ENCODE assay signal across 8 cellular contexts in genomic region chr7:106736508-106737201, GRCh38.
A peak's percentile ranks its signal among the peaks of the same experiment; 100 is the strongest.
DNase-seq lines count a peak whose midpoint lies in the region; ATAC-seq and TF ChIP-seq lines count a peak whose summit lies in the region.

No MANE protein-coding gene starts in this region.

- CTCF ChIA-PET in activated CD8-positive, alpha-beta memory T cell treated with anti-CD3 and anti-CD28 coated beads, Interleukin-2, amount 10 ng/mL, durations not matched to agents 7 days and 5 days (lab: Charles Lee), result interaction anchor here (0.6 to 4.1 kb wide), 16 partner anchors 8 to 559 kb away, joined by 3 to 104 read pairs (median 4); partner anchors contain the start of gene CCDC71L

- H3K79me2 ChIP-seq in trophoblast cell (ENCODE audit: control insufficient read depth, insufficient read depth, low read length, poor library complexity), result no peaks in the 10 kb centered on the region

- H3K4me1 Mint-ChIP-seq in CD4-positive, CD25-positive, alpha-beta regulatory T cell, result peaks cover 6 to 17% (median 10%) of the 10 kb centered on the region in 4 donors
- peaks cover 28% of the 10 kb centered on the region for H3K4me1 Mint-ChIP-seq in activated CD8-positive, alpha-beta memory T cell treated with anti-CD3 and anti-CD28 coated beads, Interleukin-2, amount 10 ng/mL, durations not matched to agents 7 days and 5 days

- H3K4me3 ChIP-seq in CD4-positive, CD25-positive, alpha-beta regulatory T cell (ENCODE audit: low read depth, low read length), result peak overlapping the region; percentile 21
- H3K4me3 ChIP-seq in fibroblast of pulmonary artery (replicated peaks; ENCODE audit: low read depth, low read length), result peak overlapping the region; percentile 15
- no peak overlapping the region for H3K4me3 ChIP-seq in trophoblast cell (ENCODE audit: low read depth, low read length)

- H2AK5ac ChIP-seq in trophoblast cell (ENCODE audit: low read length), result no peak overlapping the region

- no peaks in the 10 kb centered on the region for H3K27me3 ChIP-seq in CD4-positive, CD25-positive, alpha-beta regulatory T cell (ENCODE audit: control insufficient read depth, insufficient read depth, low read length)
- H3K27me3 ChIP-seq in trophoblast cell (ENCODE audit: insufficient read depth, low read length), result no peaks in the 10 kb centered on the region

- H3K27me3 Mint-ChIP-seq in CD4-positive, CD25-positive, alpha-beta regulatory T cell, result no peaks in the 10 kb centered on the region
- H3K27me3 Mint-ChIP-seq in activated CD8-positive, alpha-beta memory T cell treated with anti-CD3 and anti-CD28 coated beads, Interleukin-2, amount 10 ng/mL, durations not matched to agents 7 days and 5 days, result no peaks in the 10 kb centered on the region

- no peak overlapping the region for H3K23ac ChIP-seq in trophoblast cell (ENCODE audit: low read length)

- no peak overlapping the region for H2BK5ac ChIP-seq in trophoblast cell (ENCODE audit: low read depth, low read length, poor library complexity)

- no peak overlapping the region for H4K12ac ChIP-seq in trophoblast cell (ENCODE audit: low read depth, low read length)

- no peak overlapping the region for H3K4me2 ChIP-seq in trophoblast cell (ENCODE audit: low read length)

- H3K27ac Mint-ChIP-seq in CD4-positive, CD25-positive, alpha-beta regulatory T cell, result peak overlapping the region in 2 of 3 donors; percentile 24 to 52
- peak overlapping the region; percentile 54 for H3K27ac Mint-ChIP-seq in activated CD8-positive, alpha-beta memory T cell treated with anti-CD3 and anti-CD28 coated beads, Interleukin-2, amount 10 ng/mL, durations not matched to agents 7 days and 5 days

- H2AFZ ChIP-seq in trophoblast cell (ENCODE audit: insufficient read depth, low read length, poor library complexity), result peak overlapping the region; percentile 40

- no peak overlapping the region for H3K27ac ChIP-seq in CD4-positive, CD25-positive, alpha-beta regulatory T cell (ENCODE audit: insufficient read depth, low read length, poor library complexity, severe bottlenecking)
- H3K27ac ChIP-seq in trophoblast cell (ENCODE audit: low read depth, low read length), result no peak overlapping the region

- no peaks in the 10 kb centered on the region for H3K36me3 Mint-ChIP-seq in CD4-positive, CD25-positive, alpha-beta regulatory T cell
- no peaks in the 10 kb centered on the region for H3K36me3 Mint-ChIP-seq in activated CD8-positive, alpha-beta memory T cell treated with anti-CD3 and anti-CD28 coated beads, Interleukin-2, amount 10 ng/mL, durations not matched to agents 7 days and 5 days

- no CpG with 5 or more reads among the region's 5 CpGs for WGBS in trophoblast cell (ENCODE audit: extremely low coverage, insufficient coverage, insufficient read length)

- no peak overlapping the region for H3K4ac ChIP-seq in trophoblast cell (ENCODE audit: low read depth, low read length)

- no peaks in the 10 kb centered on the region for H3K36me3 ChIP-seq in CD4-positive, CD25-positive, alpha-beta regulatory T cell (ENCODE audit: control insufficient read depth, insufficient read depth, low read length)
- H3K36me3 ChIP-seq in trophoblast cell (ENCODE audit: control insufficient read depth in 1 of 2, insufficient read depth in 2 of 2, low read length in 2 of 2), result no peaks in the 10 kb centered on the region

- H3K9me3 Mint-ChIP-seq in CD4-positive, CD25-positive, alpha-beta regulatory T cell, result no peaks in the 10 kb centered on the region
- H3K9me3 Mint-ChIP-seq in activated CD8-positive, alpha-beta memory T cell treated with anti-CD3 and anti-CD28 coated beads, Interleukin-2, amount 10 ng/mL, durations not matched to agents 7 days and 5 days (ENCODE audit: low read depth), result no peaks in the 10 kb centered on the region

- H3K4me3 Mint-ChIP-seq in CD4-positive, CD25-positive, alpha-beta regulatory T cell, result no peak overlapping the region
- peak overlapping the region; percentile 24 for H3K4me3 Mint-ChIP-seq in activated CD8-positive, alpha-beta memory T cell treated with anti-CD3 and anti-CD28 coated beads, Interleukin-2, amount 10 ng/mL, durations not matched to agents 7 days and 5 days

- TF ChIP-seq CTCF in fibroblast of pulmonary artery (IDR thresholded peaks at IDR 0.05; ENCODE audit: low read length, missing control alignments), result peak; percentile 88

- peak; percentile 17 to 73 (median 65) for DNase-seq in CD4-positive, CD25-positive, alpha-beta regulatory T cell
- DNase-seq in NCI-H526 (lab: John Stamatoyannopoulos, UW) (peak; percentile 48 to 59), fibroblast of pulmonary artery (ENCODE audit: low read depth) (peak; percentile 90), trophoblast cell (peak; percentile 85 to 96), DMS79 treated with DMSO at 0.1 percent for 48 hours (lab: John Stamatoyannopoulos, UW) (no peak)
- peak; percentile 66 for DNase-seq in activated CD8-positive, alpha-beta memory T cell treated with anti-CD3 and anti-CD28 coated beads, Interleukin-2, amount 10 ng/mL, durations not matched to agents 7 days and 5 days

- no peaks in the 10 kb centered on the region for H3K4me1 ChIP-seq in CD4-positive, CD25-positive, alpha-beta regulatory T cell (ENCODE audit: control insufficient read depth, insufficient read depth, low read length, poor library complexity, severe bottlenecking)
- peaks cover 0 to 3% of the 10 kb centered on the region in 2 experiments for H3K4me1 ChIP-seq in trophoblast cell (ENCODE audit: control insufficient read depth in 1 of 2, insufficient read depth in 2 of 2, low read length in 2 of 2)

- H4K91ac ChIP-seq in trophoblast cell (ENCODE audit: low read depth, low read length), result no peak overlapping the region

- H3K14ac ChIP-seq in trophoblast cell (ENCODE audit: low read length), result peak overlapping the region; percentile 63

- H3K79me1 ChIP-seq in trophoblast cell (ENCODE audit: low read length), result peaks cover 2% of the 10 kb centered on the region

- H3K9me3 ChIP-seq in CD4-positive, CD25-positive, alpha-beta regulatory T cell (ENCODE audit: control insufficient read depth in 2 of 2, low read length in 2 of 2), result no peaks in the 10 kb centered on the region
- no peaks in the 10 kb centered on the region for H3K9me3 ChIP-seq in trophoblast cell (ENCODE audit: insufficient read depth, low read depth, low read length)

- no peak overlapping the region for H4K8ac ChIP-seq in trophoblast cell (ENCODE audit: low read depth, low read length)

- H3K18ac ChIP-seq in trophoblast cell (ENCODE audit: low read length), result no peak overlapping the region

- ATAC-seq in CD4-positive, CD25-positive, alpha-beta regulatory T cell (ENCODE audit: low read depth in 2 of 2), result peak; percentile 89 to 94
- ATAC-seq in GM18867 (IDR thresholded peaks at IDR 0.05; ENCODE audit: unreplicated experiment), result peak; percentile 94
- peak; percentile 55 for ATAC-seq in HG03108 (IDR thresholded peaks at IDR 0.05; ENCODE audit: unreplicated experiment)
- peak; percentile 98 for ATAC-seq in activated CD8-positive, alpha-beta memory T cell treated with anti-CD3 and anti-CD28 coated beads, Interleukin-2, amount 10 ng/mL, durations not matched to agents 7 days and 5 days

- no peak overlapping the region for H3K9ac ChIP-seq in trophoblast cell (ENCODE audit: low read length)

- no peak overlapping the region for H2BK120ac ChIP-seq in trophoblast cell (ENCODE audit: insufficient read depth, low read length, poor library complexity)

- H2BK12ac ChIP-seq in trophoblast cell (ENCODE audit: low read length), result peak overlapping the region; percentile 0
